Comparison of ENCODE assay signal across 9 cellular contexts in the genomic region with DNA sequence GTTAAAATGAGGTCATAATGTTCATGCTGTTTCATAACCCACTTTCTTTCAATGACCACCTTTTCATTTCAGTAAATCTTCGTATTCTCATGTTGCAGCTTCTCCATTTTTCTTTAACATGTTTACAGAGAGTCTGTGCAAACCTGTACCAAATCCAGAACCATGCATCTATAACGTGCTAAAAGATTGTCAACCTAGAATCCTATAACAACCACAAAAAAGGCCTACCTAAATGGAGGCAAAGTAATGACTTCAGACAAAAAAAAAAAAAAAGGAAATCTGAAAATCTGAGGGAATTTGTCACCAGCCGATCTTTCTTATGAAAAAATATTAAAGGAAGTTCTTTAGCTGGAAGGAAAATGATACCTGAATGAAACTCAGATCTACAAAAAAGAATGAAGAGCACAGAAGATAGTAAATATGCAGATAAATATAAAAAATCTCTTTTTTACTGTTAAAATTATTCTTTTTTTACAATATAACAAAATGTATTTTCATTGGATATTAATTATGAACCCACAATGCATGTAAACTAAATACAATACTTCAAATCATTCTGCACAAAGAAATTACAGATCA. TPM values are rescaled to one million over a fixed set of nuclear protein-coding genes. Genes with fewer than 3 reads are reported as not detected.
DNase-seq lines count a peak whose midpoint lies in the region; ATAC-seq, FAIRE-seq and TF ChIP-seq lines count a peak whose summit lies in the region.
"Had no signal": no experiment of that assay in that cellular context is flagged by ENCODE, and none has a peak within 500 bp of the region (broad histone marks: within the 10 kb centered on the region; RNA-seq: fewer than 3 reads in every experiment).

No MANE protein-coding gene starts in this region.

- ATAC-seq in A549 (no peak), GM12878 (no peak), HG03025 (IDR thresholded peaks at IDR 0.05; ENCODE audit: low FRiP score, unreplicated experiment) (no peak)

- H4K91ac ChIP-seq in H9 (ENCODE audit: insufficient read length, low read depth, low read length), result no peak overlapping the region

- H3K9ac ChIP-seq in H9 (ENCODE audit: extremely low read depth, insufficient read length, low read length) (no peak overlapping the region), GM12878 (ENCODE audit: control insufficient read depth, insufficient read depth, low read length) (no peak overlapping the region), mucosa of rectum (ENCODE audit: low read depth in 1 of 2, low read length in 2 of 2) (peak overlapping the region; percentile 79 to 83)

- no peak overlapping the region for H2AFZ ChIP-seq in H9 (ENCODE audit: low read length)
- H2AFZ ChIP-seq in GM12878 (ENCODE audit: control insufficient read depth, low read depth, low read length), result no peak overlapping the region; the same call in 1 of the 2 replicates

- no peak overlapping the region for H3K23ac ChIP-seq in H9 (ENCODE audit: insufficient read length, low read depth, low read length)

- no peak overlapping the region for H2BK5ac ChIP-seq in H9 (ENCODE audit: insufficient read length, low read length)

- H3K79me2 ChIP-seq in H9 (ENCODE audit: insufficient read depth, low read length) (no peaks in the 10 kb centered on the region), GM12878 (ENCODE audit: control insufficient read depth, insufficient read depth, low read length) (no peaks in the 10 kb centered on the region)

- H2AK5ac ChIP-seq in H9 (ENCODE audit: insufficient read length, low read length), result no peak overlapping the region

- no peak overlapping the region for H3K56ac ChIP-seq in H9 (ENCODE audit: insufficient read length, low read depth, low read length)

- H3K14ac ChIP-seq in H9 (ENCODE audit: insufficient read depth, low read length), result no peak overlapping the region

- no peaks in the 10 kb centered on the region for H3K36me3 ChIP-seq in GM12878 (ENCODE audit: control insufficient read depth in 2 of 2, insufficient read depth in 2 of 2, low read length in 1 of 2)
- H3K36me3 ChIP-seq in mucosa of rectum (ENCODE audit: control insufficient read depth in 2 of 2, insufficient read depth in 2 of 2, low read length in 2 of 2), result no peaks in the 10 kb centered on the region

- no peak for TF ChIP-seq CTCF in A549 (IDR thresholded peaks at IDR 0.05)
- TF ChIP-seq CTCF in H9 (conservative IDR thresholded peaks at IDR 0.05), result no peak
- TF ChIP-seq CTCF in GM12878 (IDR thresholded peaks at IDR 0.05 in 2 of 3, conservative IDR thresholded peaks at IDR 0.05 in 1 of 3; ENCODE audit: control insufficient read depth in 2 of 3, extremely low read depth in 1 of 3, insufficient read depth in 1 of 3, low read depth in 3 of 3, low read length in 3 of 3), result no peak

- in situ Hi-C loops in GM12878 (cut with MboI), result loop anchor here (5.0 kb wide), 1 partner anchor 162 kb away; a partner anchor contains a TSS

- peaks cover 6 to 11% of the 10 kb centered on the region in 2 experiments for H3K4me1 Mint-ChIP-seq in H9

- no peaks in the 10 kb centered on the region; a peak in 1 of 7 replicates for H3K36me3 Mint-ChIP-seq in H9 (ENCODE audit: insufficient read depth in 1 of 3, low read depth in 3 of 3)

- no peaks in the 10 kb centered on the region for H3K79me1 ChIP-seq in H9 (ENCODE audit: insufficient read depth, low read depth, low read length, poor library complexity, severe bottlenecking)

- TF ChIP-seq EP300 in A549 (IDR thresholded peaks at IDR 0.05) (no peak), GM12878 (IDR thresholded peaks at IDR 0.05; ENCODE audit: borderline replicate concordance in 1 of 2, control insufficient read depth in 1 of 2, low read depth in 2 of 2, low read length in 2 of 2) (no peak)

- H3K27me3 ChIP-seq in H9 (ENCODE audit: insufficient read depth, low read length), result peaks cover 37% of the 10 kb centered on the region
- peaks cover 0 to 9% of the 10 kb centered on the region in 2 experiments; a peak in 3 of 4 replicates for H3K27me3 ChIP-seq in GM12878 (replicated peaks in 1 of 2; ENCODE audit: control insufficient read depth in 2 of 2, insufficient read depth in 2 of 2, low read length in 1 of 2)
- peaks cover 0 to 9% of the 10 kb centered on the region in 2 donors for H3K27me3 ChIP-seq in mucosa of rectum (ENCODE audit: control insufficient read depth in 2 of 2, insufficient read depth in 2 of 2, low read length in 2 of 2)

- no peak overlapping the region for H3K4ac ChIP-seq in H9 (ENCODE audit: low read depth, low read length)

- TF ChIP-seq POLR2A in A549 (IDR thresholded peaks at IDR 0.05; ENCODE audit: low read length) (no peak), GM12878 (IDR thresholded peaks at IDR 0.05; ENCODE audit: low read depth, low read length) (no peak)

- no peak overlapping the region for H2BK15ac ChIP-seq in H9 (ENCODE audit: low read depth, low read length)

- H3K4me1 ChIP-seq in A549 (peaks cover 11% of the 10 kb centered on the region; the same call in 2 of the 3 replicates), H9 (ENCODE audit: insufficient read depth, low read length) (no peaks in the 10 kb centered on the region), GM12878 (ENCODE audit: control insufficient read depth, insufficient read depth, low read length) (peaks cover 3% of the 10 kb centered on the region; the same call in 1 of the 2 replicates), mucosa of rectum (ENCODE audit: control insufficient read depth in 2 of 2, insufficient read depth in 2 of 2, low read length in 2 of 2) (peaks cover 0 to 2% of the 10 kb centered on the region in 2 donors)

- peaks cover 5 to 8% of the 10 kb centered on the region in 2 experiments; a peak in 4 of 5 replicates for H3K9me3 Mint-ChIP-seq in H9

- intact Hi-C loops in GM12878 (cut with micrococcal nuclease; ENCODE audit: unreplicated experiment), result no loop called here

- SMC1A ChIA-PET in GM12878 (lab: Charles Lee; ENCODE audit: uncharacterized antibody, unreplicated experiment), result interaction anchor here (1.9 to 3.0 kb wide), 3 partner anchors 52 to 73 kb away, joined by 10 to 13 read pairs (median 12); a partner anchor contains a TSS

- H3K4me3 ChIP-seq in A549 (peak overlapping the region; percentile 53), GM12878 (peak overlapping the region; percentile 70; the same call in 1 of the 2 replicates), mucosa of rectum (ENCODE audit: low read length in 2 of 2) (peak overlapping the region; percentile 75 to 81)

- H3K4me3 Mint-ChIP-seq in H9, result peak overlapping the region in 1 of 2 experiments; percentile 31; a peak in 2 of 5 replicates

- no peak for TF ChIP-seq RAD21 in A549 (conservative IDR thresholded peaks at IDR 0.05 in 1 of 2, IDR thresholded peaks at IDR 0.05 in 1 of 2)
- TF ChIP-seq RAD21 in GM12878 (IDR thresholded peaks at IDR 0.05; ENCODE audit: insufficient read depth, low read depth, low read length), result no peak

- H3K27ac ChIP-seq in A549, result peak overlapping the region; percentile 60 to 74; a peak in 5 of 6 replicates
- H3K27ac ChIP-seq in H9 (ENCODE audit: insufficient read length, low read depth, low read length), result no peak overlapping the region
- H3K27ac ChIP-seq in GM12878 (ENCODE audit: control insufficient read depth, insufficient read depth), result no peak overlapping the region
- H3K27ac ChIP-seq in mucosa of rectum (ENCODE audit: low read depth in 2 of 2, low read length in 2 of 2), result peak overlapping the region; percentile 91 to 92
- H3K27ac ChIP-seq: VCaP had no signal

- H2BK12ac ChIP-seq in H9 (ENCODE audit: insufficient read length, low read depth, low read length), result no peak overlapping the region

- no peak overlapping the region for H2BK20ac ChIP-seq in H9 (ENCODE audit: low read depth, low read length, poor library complexity, severe bottlenecking)

- no TSS peak for BruUV-seq in GM12878 (replicated peaks; lab: Mats Ljungman, UMichigan)

- H3T11ph ChIP-seq in H9 (ENCODE audit: low read length), result no peak overlapping the region

- no peaks in the 10 kb centered on the region for H4K20me1 ChIP-seq in H9 (ENCODE audit: control insufficient read depth, insufficient read depth, insufficient read length)
- no peaks in the 10 kb centered on the region for H4K20me1 ChIP-seq in GM12878 (ENCODE audit: control insufficient read depth, insufficient read depth)

- no peak overlapping the region for H2BK120ac ChIP-seq in H9 (ENCODE audit: low read depth, low read length, poor library complexity, severe bottlenecking)

- FAIRE-seq in A549 (lab: Jason Lieb, UNC), result peak; percentile 83
- FAIRE-seq in GM12878 (lab: Jason Lieb, UNC), result no peak

- H3K18ac ChIP-seq in H9 (ENCODE audit: insufficient read length, low read depth, low read length), result no peak overlapping the region

- POLR2A ChIA-PET in A549 (lab: Yijun Ruan, JAX), result no interaction called here
- POLR2A ChIA-PET in GM12878 (lab: Charles Lee), result interaction anchor here (0.7 to 1.1 kb wide), 2 partner anchors 13 to 1385 kb away, joined by 3 to 6 read pairs; no protein-coding TSS in a partner anchor

- H3K9me3 ChIP-seq in A549 (no peaks in the 10 kb centered on the region), H9 (ENCODE audit: control insufficient read depth, low read depth, low read length) (no peaks in the 10 kb centered on the region), GM12878 (replicated peaks; ENCODE audit: control insufficient read depth, insufficient read depth, low read length) (no peaks in the 10 kb centered on the region; the same call in 2 of the 3 replicates), mucosa of rectum (ENCODE audit: control insufficient read depth in 2 of 2, low read length in 2 of 2) (no peaks in the 10 kb centered on the region)

- RAD21 ChIA-PET in GM12878 (lab: Charles Lee; ENCODE audit: unreplicated experiment), result interaction anchor here (0.7 to 3.5 kb wide), 3 partner anchors 65 to 453 kb away, joined by 3 to 19 read pairs (median 3); no protein-coding TSS in a partner anchor

- no peak overlapping the region for H4K5ac ChIP-seq in H9 (ENCODE audit: insufficient read length, low read depth, low read length)

- H4K8ac ChIP-seq in H9 (replicated peaks; ENCODE audit: insufficient read length, low read depth, low read length), result no peak overlapping the region

- peaks cover 79% of the 10 kb centered on the region for H3K27me3 Mint-ChIP-seq in H9 (ENCODE audit: low read depth)

- CTCF ChIA-PET in A549 (lab: Yijun Ruan, JAX), result interaction anchor here (0.6 to 0.7 kb wide), 2 partner anchors 163 to 285 kb away, joined by 4 read pairs; no protein-coding TSS in a partner anchor
- CTCF ChIA-PET in GM12878 (lab: Yijun Ruan, JAX), result interaction anchor here (0.7 to 0.9 kb wide), 3 partner anchors 11 to 113 kb away, joined by 3 to 4 read pairs (median 3); no protein-coding TSS in a partner anchor

- WGBS in A549 (ENCODE audit: missing lambda C conversion rate), result 42% methylated on average over 3 of the region's 3 CpGs
- no CpG with 5 or more reads among the region's 3 CpGs for WGBS in H9 (ENCODE audit: extremely low coverage, insufficient read length, low lambda C conversion rate)
- WGBS in GM12878 (ENCODE audit: insufficient coverage, insufficient replicate concordance, low lambda C conversion rate, missing lambda C conversion rate), result 38% methylated on average over 3 of the region's 3 CpGs

- H3K4me2 ChIP-seq in A549 (peak overlapping the region; percentile 94), H9 (ENCODE audit: insufficient read depth, insufficient read length, low read length) (peak overlapping the region; percentile 79), GM12878 (ENCODE audit: control insufficient read depth, insufficient read depth) (peak overlapping the region; percentile 95)

- peaks cover 11% of the 10 kb centered on the region for H3K23me2 ChIP-seq in H9 (ENCODE audit: insufficient read length, low read depth, low read length, poor library complexity, severe bottlenecking)

- no peak overlapping the region for H3K27ac Mint-ChIP-seq in H9

- DNase-seq in A549 (ENCODE audit: low read depth in 1 of 2, low spot score in 1 of 2) (no peak), H9 (no peak), GM12878 (ENCODE audit: low read depth, low spot score) (peak; percentile 13), HUDEP-2 (lab: John Stamatoyannopoulos, UW; ENCODE audit: unreplicated experiment in 76 of 76) (no peak), COLO668 (lab: John Stamatoyannopoulos, UW; ENCODE audit: unreplicated experiment) (no peak)
- DNase-seq in effector CD8-positive, alpha-beta T cell (lab: John Stamatoyannopoulos, UW), result no peak

RNA-seq across cellular contexts. Expression of a gene that starts 1.4 kb away (rescaled TPM):
- polyA plus RNA-seq in A549 (2011; rRNA removed), result 24.0 and 27.2 TPM in 2 replicates
- 6.0 and 6.9 TPM in 2 replicates for polyA plus RNA-seq in A549 (2012; cell fraction: cytosol; rRNA removed)
- 6.9 and 8.9 TPM in 2 replicates for polyA plus RNA-seq in A549 (2012; cell fraction: nucleus; rRNA removed)
- 6.9 to 8.2 TPM (median 7.4 TPM) in 3 replicates for polyA plus RNA-seq in A549 (2017; fragmentation: RNase III; extraction: RNeasy Plus Mini Kit Qiagen cat#74134 plus additional on column Dnase treatment)
- 27.4 and 33.3 TPM in 2 replicates for polyA minus RNA-seq in A549 (2011; rRNA and poly(A)+ RNA removed)
- 0.55 and 0.90 TPM in 2 replicates for total RNA-seq in H9 (2021)
- 4.4 and 6.0 TPM in 2 replicates for total RNA-seq in GM12878 (2013; cell fraction: nucleolus; rRNA removed)
- total RNA-seq in GM12878 (2014; rRNA removed), result 28.4 and 37.5 TPM in 2 replicates
- total RNA-seq in GM12878 (2014; rRNA removed; fragmentation: Illumina TruSeq; extraction: Trizol), result 38.9 and 39.7 TPM in 2 replicates
- total RNA-seq in GM12878 (2021), result 30.9 and 33.7 TPM in 2 replicates
- polyA plus RNA-seq in GM12878 (2011; ENCODE audit: low read depth), result 3.4 TPM
- 2.1 and 2.5 TPM in 2 replicates for polyA plus RNA-seq in GM12878 (2011; rRNA removed)
- 0.96 and 1.1 TPM in 2 replicates for polyA plus RNA-seq in GM12878 (2011; cell fraction: cytosol; rRNA removed)
- polyA plus RNA-seq in GM12878 (2011; cell fraction: nucleus; rRNA removed), result 2.6 and 3.2 TPM in 2 replicates
- 3.8 and 5.4 TPM in 2 replicates for polyA plus RNA-seq in GM12878 (2012)
- 34.3 and 43.8 TPM in 2 replicates for polyA plus RNA-seq in GM12878 (2014; fragmentation: Illumina TruSeq; extraction: Trizol)
- polyA plus RNA-seq in GM12878 (2014; fragmentation: Nextera tagmentation; extraction: Ambion mirVana), result 1 to 10 TPM; 7.9 to 8.0 TPM
- polyA plus RNA-seq in GM12878 (2014; rRNA removed), result 26.5 and 30.5 TPM in 2 replicates
- 10 to 100 TPM; 30.6 to 33.8 TPM for polyA plus RNA-seq in GM12878 (2016; fragmentation: Nextera tagmentation; extraction: Ambion mirVana)
- 2.2 and 3.1 TPM in 2 replicates for polyA minus RNA-seq in GM12878 (2011; rRNA and poly(A)+ RNA removed)
- polyA minus RNA-seq in GM12878 (2011; cell fraction: cytosol; rRNA and poly(A)+ RNA removed), result 1.0 and 1.6 TPM in 2 replicates
- polyA minus RNA-seq in GM12878 (2011; cell fraction: nucleus; rRNA and poly(A)+ RNA removed), result 1.1 and 1.5 TPM in 2 replicates

RNA-seq across cellular contexts. Expression of a gene that starts 57.4 kb away (rescaled TPM):
- polyA plus RNA-seq in A549 (2011; rRNA removed), result 0.16 and 0.23 TPM in 2 replicates
- 0.05 and 0.08 TPM in 2 replicates for polyA plus RNA-seq in A549 (2012; cell fraction: cytosol; rRNA removed)
- 0.16 and 0.24 TPM in 2 replicates for polyA plus RNA-seq in A549 (2012; cell fraction: nucleus; rRNA removed)
- 0.08 to 0.12 TPM (median 0.09 TPM) in 3 replicates for polyA plus RNA-seq in A549 (2017; fragmentation: RNase III; extraction: RNeasy Plus Mini Kit Qiagen cat#74134 plus additional on column Dnase treatment)
- 0.24 TPM in 1 of 2 replicates, not detected in the other for polyA minus RNA-seq in A549 (2011; rRNA and poly(A)+ RNA removed)
- total RNA-seq in H9 (2021), result 13.4 and 14.5 TPM in 2 replicates
- total RNA-seq in GM12878 (2013; cell fraction: nucleolus; rRNA removed), result 18.6 and 20.7 TPM in 2 replicates
- total RNA-seq in GM12878 (2014; rRNA removed), result 15.0 and 16.9 TPM in 2 replicates
- total RNA-seq in GM12878 (2014; rRNA removed; fragmentation: Illumina TruSeq; extraction: Trizol), result 16.4 and 18.2 TPM in 2 replicates
- 11.6 and 12.8 TPM in 2 replicates for total RNA-seq in GM12878 (2021)
- 6.8 TPM for polyA plus RNA-seq in GM12878 (2011; ENCODE audit: low read depth)
- polyA plus RNA-seq in GM12878 (2011; rRNA removed), result 12.7 and 18.2 TPM in 2 replicates
- 4.9 and 5.3 TPM in 2 replicates for polyA plus RNA-seq in GM12878 (2011; cell fraction: cytosol; rRNA removed)
- polyA plus RNA-seq in GM12878 (2011; cell fraction: nucleus; rRNA removed), result 20.2 and 24.1 TPM in 2 replicates
- 8.4 and 9.7 TPM in 2 replicates for polyA plus RNA-seq in GM12878 (2012)
- polyA plus RNA-seq in GM12878 (2014; fragmentation: Illumina TruSeq; extraction: Trizol), result 18.5 and 24.8 TPM in 2 replicates
- 10 to 100 TPM; 11.2 to 14.8 TPM for polyA plus RNA-seq in GM12878 (2014; fragmentation: Nextera tagmentation; extraction: Ambion mirVana)
- 7.9 and 14.2 TPM in 2 replicates for polyA plus RNA-seq in GM12878 (2014; rRNA removed)
- 10 to 100 TPM in 1 of 2 experiments, 1 to 10 TPM in 1; 8.7 to 10.2 TPM for polyA plus RNA-seq in GM12878 (2016; fragmentation: Nextera tagmentation; extraction: Ambion mirVana)
- polyA minus RNA-seq in GM12878 (2011; rRNA and poly(A)+ RNA removed), result 8.2 and 8.7 TPM in 2 replicates
- 1.6 and 3.4 TPM in 2 replicates for polyA minus RNA-seq in GM12878 (2011; cell fraction: cytosol; rRNA and poly(A)+ RNA removed)
- polyA minus RNA-seq in GM12878 (2011; cell fraction: nucleus; rRNA and poly(A)+ RNA removed), result 10.6 and 14.3 TPM in 2 replicates

Comparison
In these comparisons a context has a peak if more than half of its experiments do, and no peak if none do; other contexts are left out.
1. H3K27ac ChIP-seq: peak in A549 (2 of 2) and mucosa of rectum (2 of 2); none in H9 (single experiment) and GM12878 (single experiment).
2. H3K9ac ChIP-seq: peak in mucosa of rectum (2 of 2); none in H9 (single experiment) and GM12878 (single experiment).
3. Peak in every context shown above with its lines, with median percentiles within 50 percentile points of each other: H3K4me2 ChIP-seq and H3K4me3 ChIP-seq.